ENCODE assay signal across 20 cellular contexts in the genomic region with DNA sequence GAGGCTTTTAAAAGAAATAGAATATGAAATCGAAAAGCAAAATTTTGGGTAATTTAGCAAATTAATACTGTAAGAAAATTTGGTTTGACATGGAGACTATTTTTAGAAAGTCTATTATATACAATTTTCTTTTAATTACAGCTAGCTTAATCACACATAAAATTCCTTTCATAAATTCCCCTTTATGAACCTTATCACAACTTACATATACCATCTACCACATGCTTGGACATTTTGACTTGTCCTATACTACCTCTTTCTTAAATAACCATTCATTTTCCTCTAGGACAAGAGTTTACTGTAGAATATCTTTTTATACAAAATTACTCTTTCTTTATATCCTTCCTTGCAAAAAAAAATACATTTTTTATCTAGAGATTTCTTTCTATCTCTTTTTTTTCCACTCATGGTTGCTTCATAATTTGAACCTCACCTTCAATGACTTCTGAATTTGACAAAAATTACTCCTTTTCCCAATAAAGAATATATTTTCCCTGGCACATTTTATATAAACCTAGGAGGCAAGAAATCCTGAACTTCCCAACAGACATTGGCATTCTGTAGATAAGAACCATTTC. TPM values are rescaled to one million over a fixed set of nuclear protein-coding genes. Genes with fewer than 3 reads are reported as not detected.
DNase-seq lines count a peak whose midpoint lies in the region; ATAC-seq and TF ChIP-seq lines count a peak whose summit lies in the region.
"Had no signal": no experiment of that assay in that cellular context is flagged by ENCODE, and none has a peak within 500 bp of the region (broad histone marks: within the 10 kb centered on the region; RNA-seq: fewer than 3 reads in every experiment).

No MANE protein-coding gene starts in this region.

- in situ Hi-C loops in Caki2 (cut with HindIII; ENCODE audit: low pct_unique_long_range_greater_than_20kb, low sequenced_read_pairs), result no loop called here

- peak overlapping the region; percentile 2 for H3K4me3 ChIP-seq in endodermal cell (ENCODE audit: low read length)
- H3K4me3 ChIP-seq: HAP-1, SJCRH30 had no signal

- H3K9me3 Mint-ChIP-seq in endodermal cell, result peaks cover 69% of the 10 kb centered on the region

- H3K36me3 ChIP-seq in endodermal cell (ENCODE audit: control insufficient read depth, insufficient read depth, low read length), result no peaks in the 10 kb centered on the region
- H3K36me3 ChIP-seq: HAP-1, SJCRH30 had no signal

- no peak for ATAC-seq in GM18519 (IDR thresholded peaks at IDR 0.05; ENCODE audit: low FRiP score, unreplicated experiment)
- no peak for ATAC-seq in HG02970 (IDR thresholded peaks at IDR 0.05; ENCODE audit: low FRiP score, unreplicated experiment)
- ATAC-seq: CD8-positive, alpha-beta T cell; T-helper 17 cell had no signal

- H3K36me3 Mint-ChIP-seq in endodermal cell (ENCODE audit: low read depth), result no peaks in the 10 kb centered on the region
- H3K36me3 Mint-ChIP-seq: CD8-positive, alpha-beta T cell had no signal

- H3K9ac ChIP-seq in endodermal cell (ENCODE audit: extremely low read depth, low read length, poor library complexity, severe bottlenecking), result no peak overlapping the region

- no peaks in the 10 kb centered on the region for H3K27me3 ChIP-seq in endodermal cell (ENCODE audit: control insufficient read depth, insufficient read depth, low read length, poor library complexity, severe bottlenecking)
- H3K27me3 ChIP-seq: SJCRH30 had no signal

- no peak overlapping the region for H3K27ac Mint-ChIP-seq in endodermal cell
- H3K27ac Mint-ChIP-seq: CD8-positive, alpha-beta T cell; T-helper 17 cell had no signal

- no peak overlapping the region for H3K4me3 Mint-ChIP-seq in endodermal cell
- H3K4me3 Mint-ChIP-seq: CD8-positive, alpha-beta T cell; T-helper 17 cell had no signal

- DNase-seq in DMS53 (lab: John Stamatoyannopoulos, UW) (peak; percentile 29), DMS53 treated with DMSO at 0.1 percent for 48 hours (lab: John Stamatoyannopoulos, UW; ENCODE audit: unreplicated experiment) (no peak), Caki2 (ENCODE audit: low read depth) (peak; percentile 14), NCI-H69 (lab: John Stamatoyannopoulos, UW) (peak; percentile 39), endodermal cell (no peak), GF-D8 (lab: John Stamatoyannopoulos, UW) (no peak)
- DNase-seq: 8988T; CD8-positive, alpha-beta T cell; DMS153; KG1; NCI-H1092; NCI-H146; NCI-H2081; NCI-H510A; SJCRH30; T-helper 17 cell had no signal

- TF ChIP-seq CTCF in endodermal cell (conservative IDR thresholded peaks at IDR 0.05), result no peak

- H3K9me3 ChIP-seq in endodermal cell (ENCODE audit: control insufficient read depth, low read length), result peaks cover 49% of the 10 kb centered on the region
- H3K9me3 ChIP-seq: HAP-1, SJCRH30 had no signal

- 100% methylated on average over 1 of the region's 1 CpG; no CpG with 5 or more reads in 1 of the 2 experiments for WGBS in endodermal cell (ENCODE audit: insufficient coverage in 1 of 2, insufficient read length in 1 of 2), 2 experiments

- no peak overlapping the region for H3K27ac ChIP-seq in endodermal cell (ENCODE audit: low read depth, low read length)
- H3K27ac ChIP-seq: SJCRH30 had no signal

- no peaks in the 10 kb centered on the region for H3K4me1 Mint-ChIP-seq in endodermal cell
- H3K4me1 Mint-ChIP-seq: T-helper 17 cell had no signal

- H3K27me3 Mint-ChIP-seq in endodermal cell (ENCODE audit: insufficient read depth), result peaks cover 2% of the 10 kb centered on the region

- no peaks in the 10 kb centered on the region for H3K4me1 ChIP-seq in endodermal cell (ENCODE audit: control insufficient read depth, insufficient read depth, low read length)
- H3K4me1 ChIP-seq: HAP-1, SJCRH30 had no signal

RNA-seq across cellular contexts. Expression of a gene that starts 34.0 kb away (rescaled TPM):
- 4.4 and 11.8 TPM in 2 replicates for total RNA-seq in Caki2 (2014; rRNA removed; shearing (Covaris generic); ENCODE audit: low replicate concordance)
- 1 to 10 TPM; 2.5 to 6.0 TPM for total RNA-seq in endodermal cell
- 0.14 TPM for polyA plus RNA-seq in endodermal cell (2013, experiment 1 of 2)
- 0.08 TPM for polyA plus RNA-seq in endodermal cell (2013, experiment 2 of 2)
- total RNA-seq: SJCRH30 had no signal
- polyA plus RNA-seq: BJ had no signal

Comparison
In these comparisons a context has a peak if more than half of its experiments do, and no peak if none do; other contexts are left out.
1. DNase-seq: peak in DMS53 (single experiment), Caki2 (single experiment) and NCI-H69 (single experiment); none in DMS53 treated with DMSO at 0.1 percent for 48 hours (single experiment), endodermal cell (single experiment) and GF-D8 (single experiment).